ENCODE assay signal across 12 cellular contexts in the genomic region with DNA sequence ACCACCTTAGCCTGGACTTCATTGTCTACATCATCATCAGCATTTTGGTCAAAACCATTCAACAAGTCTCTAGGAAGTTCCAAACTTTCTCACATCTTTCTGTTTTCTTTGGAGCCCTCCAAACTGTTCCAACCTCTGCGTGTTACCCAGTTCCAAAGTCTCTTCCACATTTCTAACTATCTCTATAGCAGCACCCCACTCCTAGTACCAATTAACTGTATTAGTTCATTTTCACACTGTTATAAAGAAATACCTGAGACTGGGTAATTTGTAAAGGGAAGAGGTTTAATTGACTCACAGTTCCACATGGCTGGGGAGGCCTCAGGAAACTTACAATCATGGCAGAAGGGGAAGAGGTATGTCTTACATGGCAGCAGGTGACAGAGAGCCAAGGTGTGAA. TPM values are rescaled to one million over a fixed set of nuclear protein-coding genes. Genes with fewer than 3 reads are reported as not detected.
"Had no signal": no experiment of that assay in that cellular context is flagged by ENCODE, and none has a peak within 500 bp of the region (broad histone marks: within the 10 kb centered on the region; RNA-seq: fewer than 3 reads in every experiment).

No MANE protein-coding gene starts in this region.

RNA-seq across cellular contexts. Expression of gene MSTN, which starts 46.6 kb away (rescaled TPM):
- total RNA-seq: activated B cell treated with CpG ODN at 0.5 μM for 24 hours; activated CD4-positive, alpha-beta memory T cell treated with anti-CD3 and anti-CD28 coated beads for 36 hours; activated CD4-positive, alpha-beta memory T cell treated with anti-CD3 and anti-CD28 coated beads, Interleukin-2, amount 10 ng/mL, durations not matched to agents 7 days and 5 days; activated CD4-positive, alpha-beta T cell treated with anti-CD3 and anti-CD28 coated beads for 36 hours; activated CD4-positive, alpha-beta T cell treated with anti-CD3 and anti-CD28 coated beads, Interleukin-2, amount 10 ng/mL, durations not matched to agents 24 days and 14 days; activated CD4-positive, alpha-beta T cell treated with anti-CD3 and anti-CD28 coated beads, Interleukin-2, amount 10 ng/mL, durations not matched to agents 7 days and 5 days; activated CD8-positive, alpha-beta memory T cell treated with anti-CD3 and anti-CD28 coated beads for 36 hours; activated CD8-positive, alpha-beta memory T cell treated with anti-CD3 and anti-CD28 coated beads, Interleukin-2, amount 10 ng/mL, durations not matched to agents 7 days and 5 days; activated CD8-positive, alpha-beta T cell treated with anti-CD3 and anti-CD28 coated beads for 36 hours; activated CD8-positive, alpha-beta T cell treated with anti-CD3 and anti-CD28 coated beads, Interleukin-2, amount 10 ng/mL, durations not matched to agents 7 days and 5 days; T-helper 2 cell treated with Interferon-gamma antibody and Interleukin-4, amounts not matched to agents 100 ng/mL and 5 ng/mL, for 36 hours; WTC11 had no signal
